In genomic region chr21:35426897-35427296, GRCh38 we compare ENCODE assay signal across 18 cellular contexts.
DNase-seq lines count a peak whose midpoint lies in the region; ATAC-seq lines count a peak whose summit lies in the region.
"Had no signal": no experiment of that assay in that cellular context is flagged by ENCODE, and none has a peak within 500 bp of the region (broad histone marks: within the 10 kb centered on the region; RNA-seq: fewer than 3 reads in every experiment).

No MANE protein-coding gene starts in this region.

- ATAC-seq in activated naive CD4-positive, alpha-beta T cell treated with anti-CD3 and anti-CD28 coated beads, Interleukin-2, amount 50 U/mL, for 72 hours = peak; percentile 64 to 76
- ATAC-seq in activated naive CD8-positive, alpha-beta T cell treated with anti-CD3 and anti-CD28 coated beads, Interleukin-2, amount 50 U/mL, for 24 hours = peak; percentile 43
- ATAC-seq: Panc1 had no signal

- no peak for DNase-seq in activated CD4-positive, alpha-beta memory T cell treated with anti-CD3 and anti-CD28 coated beads for 36 hours
- DNase-seq in activated CD4-positive, alpha-beta memory T cell treated with anti-CD3 and anti-CD28 coated beads, Interleukin-2, amount 10 ng/mL, durations not matched to agents 7 days and 5 days = no peak
- DNase-seq in activated naive CD4-positive, alpha-beta T cell treated with anti-CD3 and anti-CD28 coated beads, Interleukin-2, amount 50 U/mL, for 72 hours (ENCODE audit: low spot score in 2 of 2) = no peak
- no peak for DNase-seq in activated naive CD4-positive, alpha-beta T cell treated with anti-CD3 and anti-CD28 coated beads, Interleukin-2, amount 10 ng/mL, durations not matched to agents 7 days and 5 days
- DNase-seq in activated naive CD8-positive, alpha-beta T cell treated with anti-CD3 and anti-CD28 coated beads, Interleukin-2, amount 50 U/mL, for 24 hours = no peak
- DNase-seq in NCI-H2029 (lab: John Stamatoyannopoulos, UW) = no peak
- no peak for DNase-seq in AML-193 (lab: John Stamatoyannopoulos, UW)
- DNase-seq: CD4-positive, CD25-positive, alpha-beta regulatory T cell; DMS153; MM.1S; NCI-H1694; NCI-H2081; NCI-H2227 treated with DMSO at 0.1 percent for 48 hours; NCI-H526 treated with DMSO at 0.1 percent for 48 hours; SHP77 had no signal

- H3K4me3 Mint-ChIP-seq in activated CD4-positive, alpha-beta memory T cell treated with anti-CD3 and anti-CD28 coated beads for 36 hours = no peak overlapping the region
- no peak overlapping the region for H3K4me3 Mint-ChIP-seq in activated CD4-positive, alpha-beta memory T cell treated with anti-CD3 and anti-CD28 coated beads, Interleukin-2, amount 10 ng/mL, durations not matched to agents 7 days and 5 days
- no peak overlapping the region for H3K4me3 Mint-ChIP-seq in activated naive CD4-positive, alpha-beta T cell treated with anti-CD3 and anti-CD28 coated beads, Interleukin-2, amount 10 ng/mL, durations not matched to agents 7 days and 5 days
- H3K4me3 Mint-ChIP-seq in activated naive CD8-positive, alpha-beta T cell treated with anti-CD3 and anti-CD28 coated beads, Interleukin-2, amount 50 U/mL, for 24 hours = peak overlapping the region; percentile 2
- H3K4me3 Mint-ChIP-seq in stimulated activated naive CD8-positive, alpha-beta T cell treated with anti-CD3 and anti-CD28 coated beads, Interleukin-15, Interleukin-2, amounts not matched to agents 100 ng/mL and 50 ng/mL, for 24 hours = peak overlapping the region; percentile 10
- H3K4me3 Mint-ChIP-seq: CD4-positive, CD25-positive, alpha-beta regulatory T cell; IgD-negative memory B cell had no signal

- H3K27ac Mint-ChIP-seq in activated CD4-positive, alpha-beta memory T cell treated with anti-CD3 and anti-CD28 coated beads for 36 hours = peak overlapping the region; percentile 16
- H3K27ac Mint-ChIP-seq in activated CD4-positive, alpha-beta memory T cell treated with anti-CD3 and anti-CD28 coated beads, Interleukin-2, amount 10 ng/mL, durations not matched to agents 7 days and 5 days = no peak overlapping the region
- peak overlapping the region in 1 of 2 donors; percentile 64 for H3K27ac Mint-ChIP-seq in activated naive CD4-positive, alpha-beta T cell treated with anti-CD3 and anti-CD28 coated beads, Interleukin-2, amount 50 U/mL, for 72 hours
- H3K27ac Mint-ChIP-seq in activated naive CD4-positive, alpha-beta T cell treated with anti-CD3 and anti-CD28 coated beads, Interleukin-2, amount 10 ng/mL, durations not matched to agents 7 days and 5 days = no peak overlapping the region
- H3K27ac Mint-ChIP-seq in activated naive CD8-positive, alpha-beta T cell treated with anti-CD3 and anti-CD28 coated beads, Interleukin-2, amount 50 U/mL, for 24 hours = peak overlapping the region; percentile 67
- H3K27ac Mint-ChIP-seq in stimulated activated naive CD8-positive, alpha-beta T cell treated with anti-CD3 and anti-CD28 coated beads, Interleukin-15, Interleukin-2, amounts not matched to agents 100 ng/mL and 50 ng/mL, for 24 hours = peak overlapping the region; percentile 70
- H3K27ac Mint-ChIP-seq: IgD-negative memory B cell had no signal

- peaks cover 5% of the 10 kb centered on the region for H3K36me3 Mint-ChIP-seq in activated CD4-positive, alpha-beta memory T cell treated with anti-CD3 and anti-CD28 coated beads for 36 hours
- peaks cover 3% of the 10 kb centered on the region for H3K36me3 Mint-ChIP-seq in activated CD4-positive, alpha-beta memory T cell treated with anti-CD3 and anti-CD28 coated beads, Interleukin-2, amount 10 ng/mL, durations not matched to agents 7 days and 5 days (ENCODE audit: low read depth)
- H3K36me3 Mint-ChIP-seq in activated naive CD4-positive, alpha-beta T cell treated with anti-CD3 and anti-CD28 coated beads, Interleukin-2, amount 50 U/mL, for 72 hours = peaks cover 15 to 27% of the 10 kb centered on the region in 2 donors
- no peaks in the 10 kb centered on the region for H3K36me3 Mint-ChIP-seq in activated naive CD4-positive, alpha-beta T cell treated with anti-CD3 and anti-CD28 coated beads, Interleukin-2, amount 10 ng/mL, durations not matched to agents 7 days and 5 days
- H3K36me3 Mint-ChIP-seq in activated naive CD8-positive, alpha-beta T cell treated with anti-CD3 and anti-CD28 coated beads, Interleukin-2, amount 50 U/mL, for 24 hours (ENCODE audit: low read depth) = no peaks in the 10 kb centered on the region
- peaks cover 2% of the 10 kb centered on the region for H3K36me3 Mint-ChIP-seq in stimulated activated naive CD8-positive, alpha-beta T cell treated with anti-CD3 and anti-CD28 coated beads, Interleukin-15, Interleukin-2, amounts not matched to agents 100 ng/mL and 50 ng/mL, for 24 hours (ENCODE audit: low read depth)

- H3K27me3 Mint-ChIP-seq in activated CD4-positive, alpha-beta memory T cell treated with anti-CD3 and anti-CD28 coated beads for 36 hours = peaks cover 22% of the 10 kb centered on the region
- H3K27me3 Mint-ChIP-seq in activated CD4-positive, alpha-beta memory T cell treated with anti-CD3 and anti-CD28 coated beads, Interleukin-2, amount 10 ng/mL, durations not matched to agents 7 days and 5 days = peaks cover 16% of the 10 kb centered on the region
- H3K27me3 Mint-ChIP-seq in activated naive CD4-positive, alpha-beta T cell treated with anti-CD3 and anti-CD28 coated beads, Interleukin-2, amount 10 ng/mL, durations not matched to agents 7 days and 5 days = peaks cover 9% of the 10 kb centered on the region
- H3K27me3 Mint-ChIP-seq in activated naive CD8-positive, alpha-beta T cell treated with anti-CD3 and anti-CD28 coated beads, Interleukin-2, amount 50 U/mL, for 24 hours = peaks cover 3% of the 10 kb centered on the region
- H3K27me3 Mint-ChIP-seq in stimulated activated naive CD8-positive, alpha-beta T cell treated with anti-CD3 and anti-CD28 coated beads, Interleukin-15, Interleukin-2, amounts not matched to agents 100 ng/mL and 50 ng/mL, for 24 hours = peaks cover 13% of the 10 kb centered on the region

- intact Hi-C loops in activated CD4-positive, alpha-beta memory T cell treated with anti-CD3 and anti-CD28 coated beads for 36 hours (cut with micrococcal nuclease) = loop anchor here (2.0 to 10.0 kb wide), 3 partner anchors 85 to 188 kb away; no protein-coding TSS in a partner anchor

- POLR2A ChIA-PET in activated CD4-positive, alpha-beta memory T cell treated with anti-CD3 and anti-CD28 coated beads for 36 hours (lab: Charles Lee) = interaction anchor here (0.6 to 1.4 kb wide), 2 partner anchors 10 to 539 kb away, joined by 4 read pairs; no protein-coding TSS in a partner anchor
- POLR2A ChIA-PET in activated CD4-positive, alpha-beta memory T cell treated with anti-CD3 and anti-CD28 coated beads, Interleukin-2, amount 10 ng/mL, durations not matched to agents 7 days and 5 days (lab: Charles Lee) = interaction anchor here (0.6 kb wide), 1 partner anchor 539 kb away, joined by 3 read pairs; no protein-coding TSS in a partner anchor

- peaks cover 35% of the 10 kb centered on the region for H3K4me1 Mint-ChIP-seq in activated CD4-positive, alpha-beta memory T cell treated with anti-CD3 and anti-CD28 coated beads for 36 hours (ENCODE audit: low read depth)
- H3K4me1 Mint-ChIP-seq in activated CD4-positive, alpha-beta memory T cell treated with anti-CD3 and anti-CD28 coated beads, Interleukin-2, amount 10 ng/mL, durations not matched to agents 7 days and 5 days = peaks cover 19% of the 10 kb centered on the region
- peaks cover 23% of the 10 kb centered on the region for H3K4me1 Mint-ChIP-seq in activated naive CD4-positive, alpha-beta T cell treated with anti-CD3 and anti-CD28 coated beads, Interleukin-2, amount 10 ng/mL, durations not matched to agents 7 days and 5 days
- H3K4me1 Mint-ChIP-seq in activated naive CD8-positive, alpha-beta T cell treated with anti-CD3 and anti-CD28 coated beads, Interleukin-2, amount 50 U/mL, for 24 hours = peaks cover 30% of the 10 kb centered on the region
- peaks cover 35% of the 10 kb centered on the region for H3K4me1 Mint-ChIP-seq in stimulated activated naive CD8-positive, alpha-beta T cell treated with anti-CD3 and anti-CD28 coated beads, Interleukin-15, Interleukin-2, amounts not matched to agents 100 ng/mL and 50 ng/mL, for 24 hours (ENCODE audit: low read depth)

- H3K9me3 Mint-ChIP-seq in activated CD4-positive, alpha-beta memory T cell treated with anti-CD3 and anti-CD28 coated beads for 36 hours = peaks cover 16% of the 10 kb centered on the region
- H3K9me3 Mint-ChIP-seq in activated CD4-positive, alpha-beta memory T cell treated with anti-CD3 and anti-CD28 coated beads, Interleukin-2, amount 10 ng/mL, durations not matched to agents 7 days and 5 days = peaks cover 4% of the 10 kb centered on the region
- peaks cover 11 to 16% of the 10 kb centered on the region in 2 donors for H3K9me3 Mint-ChIP-seq in activated naive CD4-positive, alpha-beta T cell treated with anti-CD3 and anti-CD28 coated beads, Interleukin-2, amount 50 U/mL, for 72 hours
- H3K9me3 Mint-ChIP-seq in activated naive CD4-positive, alpha-beta T cell treated with anti-CD3 and anti-CD28 coated beads, Interleukin-2, amount 10 ng/mL, durations not matched to agents 7 days and 5 days = peaks cover 9% of the 10 kb centered on the region
- H3K9me3 Mint-ChIP-seq in activated naive CD8-positive, alpha-beta T cell treated with anti-CD3 and anti-CD28 coated beads, Interleukin-2, amount 50 U/mL, for 24 hours = peaks cover 11% of the 10 kb centered on the region
- H3K9me3 Mint-ChIP-seq in stimulated activated naive CD8-positive, alpha-beta T cell treated with anti-CD3 and anti-CD28 coated beads, Interleukin-15, Interleukin-2, amounts not matched to agents 100 ng/mL and 50 ng/mL, for 24 hours = peaks cover 15% of the 10 kb centered on the region

- CTCF ChIA-PET in activated CD4-positive, alpha-beta memory T cell treated with anti-CD3 and anti-CD28 coated beads for 36 hours (lab: Charles Lee) = interaction anchor here (1.1 to 1.9 kb wide), 4 partner anchors 10 to 734 kb away, joined by 4 to 6 read pairs (median 4); no protein-coding TSS in a partner anchor
- CTCF ChIA-PET in activated CD4-positive, alpha-beta memory T cell treated with anti-CD3 and anti-CD28 coated beads, Interleukin-2, amount 10 ng/mL, durations not matched to agents 7 days and 5 days (lab: Charles Lee) = no interaction called here
- CTCF ChIA-PET in activated naive CD4-positive, alpha-beta T cell treated with anti-CD3 and anti-CD28 coated beads, Interleukin-2, amount 10 ng/mL, durations not matched to agents 7 days and 5 days (lab: Charles Lee) = interaction anchor here (1.9 kb wide), 1 partner anchor 681 kb away, joined by 5 read pairs; no protein-coding TSS in a partner anchor

Comparison
In these comparisons a context has a peak if more than half of its experiments do, and no peak if none do; other contexts are left out.
1. H3K27ac Mint-ChIP-seq: peak in activated CD4-positive, alpha-beta memory T cell treated with anti-CD3 and anti-CD28 coated beads for 36 hours (single experiment), activated naive CD8-positive, alpha-beta T cell treated with anti-CD3 and anti-CD28 coated beads, Interleukin-2, amount 50 U/mL, for 24 hours (single experiment) and stimulated activated naive CD8-positive, alpha-beta T cell treated with anti-CD3 and anti-CD28 coated beads, Interleukin-15, Interleukin-2, amounts not matched to agents 100 ng/mL and 50 ng/mL, for 24 hours (single experiment); none in activated CD4-positive, alpha-beta memory T cell treated with anti-CD3 and anti-CD28 coated beads, Interleukin-2, amount 10 ng/mL, durations not matched to agents 7 days and 5 days (single experiment) and activated naive CD4-positive, alpha-beta T cell treated with anti-CD3 and anti-CD28 coated beads, Interleukin-2, amount 10 ng/mL, durations not matched to agents 7 days and 5 days (single experiment).
2. H3K4me3 Mint-ChIP-seq: peak in activated naive CD8-positive, alpha-beta T cell treated with anti-CD3 and anti-CD28 coated beads, Interleukin-2, amount 50 U/mL, for 24 hours (single experiment) and stimulated activated naive CD8-positive, alpha-beta T cell treated with anti-CD3 and anti-CD28 coated beads, Interleukin-15, Interleukin-2, amounts not matched to agents 100 ng/mL and 50 ng/mL, for 24 hours (single experiment); none in activated CD4-positive, alpha-beta memory T cell treated with anti-CD3 and anti-CD28 coated beads for 36 hours (single experiment), activated CD4-positive, alpha-beta memory T cell treated with anti-CD3 and anti-CD28 coated beads, Interleukin-2, amount 10 ng/mL, durations not matched to agents 7 days and 5 days (single experiment) and activated naive CD4-positive, alpha-beta T cell treated with anti-CD3 and anti-CD28 coated beads, Interleukin-2, amount 10 ng/mL, durations not matched to agents 7 days and 5 days (single experiment).